In genomic region chr9:120868339-120868675, GRCh38 we compare ENCODE assay signal across 8 cellular contexts. TPM values are rescaled to one million over a fixed set of nuclear protein-coding genes. Genes with fewer than 3 reads are reported as not detected.
DNase-seq lines count a peak whose midpoint lies in the region; ATAC-seq, FAIRE-seq and TF ChIP-seq lines count a peak whose summit lies in the region.

No MANE protein-coding gene starts in this region.

- H3K4me1 ChIP-seq in keratinocyte (ENCODE audit: control insufficient read depth, extremely low read depth, insufficient read depth, low read length): peaks cover 16% of the 10 kb centered on the region
- peaks cover 4 to 22% of the 10 kb centered on the region in 2 donors for H3K4me1 ChIP-seq in thoracic aorta (ENCODE audit: control insufficient read depth in 1 of 2, low read depth in 2 of 2)

- FAIRE-seq in keratinocyte (lab: Jason Lieb, UNC) (no peak), HTR-8/SVneo (lab: Jason Lieb, UNC) (no peak)

- no peaks in the 10 kb centered on the region for H3K9me3 ChIP-seq in keratinocyte (ENCODE audit: control insufficient read depth, low read depth, low read length)
- H3K9me3 ChIP-seq in thoracic aorta: no peaks in the 10 kb centered on the region

- H3K27me3 Mint-ChIP-seq in activated CD8-positive, alpha-beta memory T cell treated with anti-CD3 and anti-CD28 coated beads, Interleukin-2, amount 10 ng/mL, durations not matched to agents 7 days and 5 days: no peaks in the 10 kb centered on the region

- H3K4me3 Mint-ChIP-seq in activated CD8-positive, alpha-beta memory T cell treated with anti-CD3 and anti-CD28 coated beads, Interleukin-2, amount 10 ng/mL, durations not matched to agents 7 days and 5 days: peak overlapping the region; percentile 58

- H3K4me3 ChIP-seq in keratinocyte (ENCODE audit: control insufficient read depth in 2 of 3, extremely low read depth in 1 of 3, insufficient read depth in 2 of 3, low read depth in 1 of 3, low read length in 3 of 3) (peak overlapping the region in 2 of 3 experiments; percentile 40 to 65), thoracic aorta (peak overlapping the region; percentile 74)

- H3K27me3 ChIP-seq in keratinocyte (ENCODE audit: control insufficient read depth, extremely low read depth, insufficient read depth, low read length): no peaks in the 10 kb centered on the region
- H3K27me3 ChIP-seq in thoracic aorta (replicated peaks; ENCODE audit: insufficient read depth): no peaks in the 10 kb centered on the region

- peak overlapping the region; percentile 89 for H3K4me2 ChIP-seq in keratinocyte (ENCODE audit: control insufficient read depth, extremely low read depth, insufficient read depth, low read depth, low read length)

- H3K36me3 ChIP-seq in keratinocyte (ENCODE audit: control insufficient read depth in 2 of 2, extremely low read depth in 1 of 2, insufficient read depth in 2 of 2, low read length in 2 of 2): peaks cover 1 to 40% of the 10 kb centered on the region in 2 experiments
- H3K36me3 ChIP-seq in thoracic aorta: peaks cover 35% of the 10 kb centered on the region

- no peak for ATAC-seq in activated CD8-positive, alpha-beta memory T cell treated with anti-CD3 and anti-CD28 coated beads, Interleukin-2, amount 10 ng/mL, durations not matched to agents 7 days and 5 days
- ATAC-seq in activated naive CD4-positive, alpha-beta T cell treated with anti-CD3 and anti-CD28 coated beads, Interleukin-2, amount 50 U/mL, for 72 hours: no peak
- ATAC-seq in thoracic aorta (ENCODE audit: insufficient number of reproducible peaks, low FRiP score, low read depth) (peak; percentile 51), HG03342 (IDR thresholded peaks at IDR 0.05; ENCODE audit: unreplicated experiment) (no peak)

- H3K36me3 Mint-ChIP-seq in activated CD8-positive, alpha-beta memory T cell treated with anti-CD3 and anti-CD28 coated beads, Interleukin-2, amount 10 ng/mL, durations not matched to agents 7 days and 5 days: peaks cover 58% of the 10 kb centered on the region
- H3K36me3 Mint-ChIP-seq in activated naive CD4-positive, alpha-beta T cell treated with anti-CD3 and anti-CD28 coated beads, Interleukin-2, amount 50 U/mL, for 72 hours: peaks cover 21 to 56% of the 10 kb centered on the region in 2 donors

- H4K20me1 ChIP-seq in keratinocyte (ENCODE audit: control insufficient read depth, extremely low read depth, insufficient read depth, low read length): no peaks in the 10 kb centered on the region

- TF ChIP-seq CTCF in keratinocyte (optimal IDR thresholded peaks at IDR 0.05 in 1 of 3, IDR thresholded peaks at IDR 0.05 in 1 of 3, conservative IDR thresholded peaks at IDR 0.05 in 1 of 3; ENCODE audit: extremely low read depth in 1 of 3, insufficient read depth in 2 of 3, low read length in 3 of 3) (peak in 1 of 3 experiments; percentile 10), thoracic aorta (IDR thresholded peaks at IDR 0.05) (no peak)

- H3K9me3 Mint-ChIP-seq in activated CD8-positive, alpha-beta memory T cell treated with anti-CD3 and anti-CD28 coated beads, Interleukin-2, amount 10 ng/mL, durations not matched to agents 7 days and 5 days (ENCODE audit: low read depth): no peaks in the 10 kb centered on the region
- no peaks in the 10 kb centered on the region for H3K9me3 Mint-ChIP-seq in activated naive CD4-positive, alpha-beta T cell treated with anti-CD3 and anti-CD28 coated beads, Interleukin-2, amount 50 U/mL, for 72 hours

- no peaks in the 10 kb centered on the region for H3K79me2 ChIP-seq in keratinocyte (ENCODE audit: control insufficient read depth, insufficient read depth, low read length)

- no peaks in the 10 kb centered on the region for H3K9me1 ChIP-seq in keratinocyte (ENCODE audit: control insufficient read depth, extremely low read depth, insufficient read depth, low read length)

- no peak for DNase-seq in activated CD8-positive, alpha-beta memory T cell treated with anti-CD3 and anti-CD28 coated beads, Interleukin-2, amount 10 ng/mL, durations not matched to agents 7 days and 5 days
- no peak for DNase-seq in activated CD8-positive, alpha-beta memory T cell treated with anti-CD3 and anti-CD28 coated beads, Interleukin-2, amount 50 U/mL, for 4 hours
- no peak for DNase-seq in activated naive CD4-positive, alpha-beta T cell treated with anti-CD3 and anti-CD28 coated beads, Interleukin-2, amount 50 U/mL, for 72 hours (ENCODE audit: low spot score in 2 of 2)
- DNase-seq in keratinocyte (ENCODE audit: low read depth, low spot score) (no peak), thoracic aorta (ENCODE audit: low spot score) (no peak), foreskin melanocyte (no peak), HTR-8/SVneo (ENCODE audit: insufficient read length, low spot score) (no peak)

- CTCF ChIA-PET in activated CD8-positive, alpha-beta memory T cell treated with anti-CD3 and anti-CD28 coated beads, Interleukin-2, amount 10 ng/mL, durations not matched to agents 7 days and 5 days (lab: Charles Lee): interaction anchor here (1.0 to 4.4 kb wide), 13 partner anchors 10 to 203 kb away, joined by 3 to 42 read pairs (median 6); partner anchors contain the start of genes FBXW2 and TRAF1

- H3K4me1 Mint-ChIP-seq in activated CD8-positive, alpha-beta memory T cell treated with anti-CD3 and anti-CD28 coated beads, Interleukin-2, amount 10 ng/mL, durations not matched to agents 7 days and 5 days: peaks cover 38% of the 10 kb centered on the region

- H3K27ac Mint-ChIP-seq in activated CD8-positive, alpha-beta memory T cell treated with anti-CD3 and anti-CD28 coated beads, Interleukin-2, amount 10 ng/mL, durations not matched to agents 7 days and 5 days: peak overlapping the region; percentile 69
- H3K27ac Mint-ChIP-seq in activated naive CD4-positive, alpha-beta T cell treated with anti-CD3 and anti-CD28 coated beads, Interleukin-2, amount 50 U/mL, for 72 hours: peak overlapping the region; percentile 44 to 77

- dilution Hi-C loops in keratinocyte (cut with MboI; ENCODE audit: extremely low pct_ligation_motif_present, low sequenced_read_pairs): no loop called here

- H3K27ac ChIP-seq in keratinocyte (ENCODE audit: control insufficient read depth, insufficient read depth, low read length): peak overlapping the region; percentile 85
- H3K27ac ChIP-seq in thoracic aorta: peak overlapping the region; percentile 80

- H3K9ac ChIP-seq in keratinocyte (ENCODE audit: control insufficient read depth, extremely low read depth, insufficient read depth, low read length): peak overlapping the region; percentile 69

- peak overlapping the region; percentile 94 for H2AFZ ChIP-seq in keratinocyte (ENCODE audit: control insufficient read depth, low read length)

RNA-seq across cellular contexts. Expression of gene PHF19, which starts 8.7 kb away (rescaled TPM):
- 100 to 1,000 TPM; 246 to 254 TPM for total RNA-seq in activated CD8-positive, alpha-beta memory T cell treated with anti-CD3 and anti-CD28 coated beads, Interleukin-2, amount 10 ng/mL, durations not matched to agents 7 days and 5 days
- total RNA-seq in activated naive CD4-positive, alpha-beta T cell treated with anti-CD3 and anti-CD28 coated beads, Interleukin-2, amount 50 U/mL, for 72 hours: 100 to 1,000 TPM; 305 to 312 TPM
- 7.3 to 31.4 TPM (median 11.7 TPM) in 3 replicates for polyA plus RNA-seq in keratinocyte
- 5.5 TPM for polyA plus RNA-seq in keratinocyte (2011; ENCODE audit: low read depth)
- 10.0 and 13.5 TPM in 2 replicates for polyA plus RNA-seq in keratinocyte (2011; cell fraction: cytosol; rRNA removed)
- polyA plus RNA-seq in keratinocyte (2011; cell fraction: nucleus; rRNA removed): 8.5 and 9.0 TPM in 2 replicates
- polyA plus RNA-seq in keratinocyte (2012; ENCODE audit: low replicate concordance): 4.6 and 24.5 TPM in 2 replicates
- 7.7 to 63.6 TPM (median 20.9 TPM) in 3 replicates for polyA minus RNA-seq in keratinocyte
- polyA minus RNA-seq in keratinocyte (2011; cell fraction: cytosol; rRNA and poly(A)+ RNA removed): 18.2 TPM
- polyA minus RNA-seq in keratinocyte (2011; cell fraction: nucleus; rRNA and poly(A)+ RNA removed): 4.7 and 5.7 TPM in 2 replicates
- 10 to 100 TPM; 47.9 to 81.7 TPM for total RNA-seq in thoracic aorta

RNA-seq across cellular contexts. Expression of gene PSMD5, which starts 25.6 kb away (rescaled TPM):
- 10 to 100 TPM; 53.6 to 58.9 TPM for total RNA-seq in activated CD8-positive, alpha-beta memory T cell treated with anti-CD3 and anti-CD28 coated beads, Interleukin-2, amount 10 ng/mL, durations not matched to agents 7 days and 5 days
- total RNA-seq in activated naive CD4-positive, alpha-beta T cell treated with anti-CD3 and anti-CD28 coated beads, Interleukin-2, amount 50 U/mL, for 72 hours: 10 to 100 TPM; 74.9 to 75.2 TPM
- polyA plus RNA-seq in keratinocyte: 39.4 to 55.2 TPM (median 41.6 TPM) in 3 replicates
- polyA plus RNA-seq in keratinocyte (2011; ENCODE audit: low read depth): 39.4 TPM
- polyA plus RNA-seq in keratinocyte (2011; cell fraction: cytosol; rRNA removed): 30.9 and 59.7 TPM in 2 replicates
- 35.6 and 44.6 TPM in 2 replicates for polyA plus RNA-seq in keratinocyte (2011; cell fraction: nucleus; rRNA removed)
- polyA plus RNA-seq in keratinocyte (2012; ENCODE audit: low replicate concordance): 20.5 and 31.8 TPM in 2 replicates
- 14.5 to 47.0 TPM (median 32.2 TPM) in 3 replicates for polyA minus RNA-seq in keratinocyte
- polyA minus RNA-seq in keratinocyte (2011; cell fraction: cytosol; rRNA and poly(A)+ RNA removed): 74.6 TPM
- 21.2 and 34.3 TPM in 2 replicates for polyA minus RNA-seq in keratinocyte (2011; cell fraction: nucleus; rRNA and poly(A)+ RNA removed)
- total RNA-seq in thoracic aorta: 10 to 100 TPM; 19.4 to 55.7 TPM

RNA-seq across cellular contexts. Expression of gene TRAF1, which starts 58.3 kb away (rescaled TPM):
- 100 to 1,000 TPM in 1 of 2 experiments, 10 to 100 TPM in 1; 59.6 to 114 TPM for total RNA-seq in activated CD8-positive, alpha-beta memory T cell treated with anti-CD3 and anti-CD28 coated beads, Interleukin-2, amount 10 ng/mL, durations not matched to agents 7 days and 5 days
- total RNA-seq in activated naive CD4-positive, alpha-beta T cell treated with anti-CD3 and anti-CD28 coated beads, Interleukin-2, amount 50 U/mL, for 72 hours: 100 to 1,000 TPM in 1 of 2 donors, 10 to 100 TPM in 1; 99.5 to 100 TPM
- polyA plus RNA-seq in keratinocyte: 0.71 to 2.5 TPM (median 1.2 TPM) in 3 replicates
- polyA plus RNA-seq in keratinocyte (2011; ENCODE audit: low read depth): 1.1 TPM
- 0.26 and 0.43 TPM in 2 replicates for polyA plus RNA-seq in keratinocyte (2011; cell fraction: cytosol; rRNA removed)
- polyA plus RNA-seq in keratinocyte (2011; cell fraction: nucleus; rRNA removed): 9.9 and 11.7 TPM in 2 replicates
- polyA plus RNA-seq in keratinocyte (2012; ENCODE audit: low replicate concordance): 0.54 and 1.9 TPM in 2 replicates
- 0.43 to 1.2 TPM (median 1.1 TPM) in 3 replicates for polyA minus RNA-seq in keratinocyte
- 0.58 TPM for polyA minus RNA-seq in keratinocyte (2011; cell fraction: cytosol; rRNA and poly(A)+ RNA removed)
- 1.3 and 2.0 TPM in 2 replicates for polyA minus RNA-seq in keratinocyte (2011; cell fraction: nucleus; rRNA and poly(A)+ RNA removed)
- total RNA-seq in thoracic aorta: 10 to 100 TPM; 36.4 to 52.5 TPM
